10 cellular contexts compared by ENCODE assay signal in genomic region chr15:62495670-62496328, GRCh38.
DNase-seq lines count a peak whose midpoint lies in the region; ATAC-seq and TF ChIP-seq lines count a peak whose summit lies in the region.
"Had no signal": no experiment of that assay in that cellular context is flagged by ENCODE, and none has a peak within 500 bp of the region (broad histone marks: within the 10 kb centered on the region; RNA-seq: fewer than 3 reads in every experiment).

No MANE protein-coding gene starts in this region.

- no peak overlapping the region for H3K18ac ChIP-seq in mesendoderm (ENCODE audit: low read length)

- peaks cover 7% of the 10 kb centered on the region for H3K79me1 ChIP-seq in mesendoderm (ENCODE audit: low read length)

- H2BK15ac ChIP-seq in mesendoderm (replicated peaks; ENCODE audit: low read depth), result no peak overlapping the region

- no peak overlapping the region for H4K5ac ChIP-seq in mesendoderm (ENCODE audit: low read length)

- H3K36me3 ChIP-seq in duodenal mucosa (ENCODE audit: control insufficient read depth in 1 of 2, insufficient read depth in 2 of 2, low read length in 2 of 2) (no peaks in the 10 kb centered on the region), mesendoderm (ENCODE audit: control insufficient read depth, insufficient read depth, low read length) (no peaks in the 10 kb centered on the region), upper lobe of left lung (no peaks in the 10 kb centered on the region)

- no peak for TF ChIP-seq POLR2A in upper lobe of left lung (IDR thresholded peaks at IDR 0.05)

- no peak overlapping the region for H2BK120ac ChIP-seq in mesendoderm (ENCODE audit: low read depth, low read length)

- H3K4me3 ChIP-seq in duodenal mucosa (ENCODE audit: low read depth in 1 of 2, low read length in 2 of 2) (no peak overlapping the region), mesendoderm (ENCODE audit: low read length) (no peak overlapping the region), upper lobe of left lung (no peak overlapping the region)

- H2BK5ac ChIP-seq in mesendoderm (ENCODE audit: low read length), result no peak overlapping the region

- TF ChIP-seq EP300 in upper lobe of left lung (IDR thresholded peaks at IDR 0.05), result no peak

- TF ChIP-seq CTCF in upper lobe of left lung (IDR thresholded peaks at IDR 0.05), result no peak

- H3K4me1 ChIP-seq in duodenal mucosa (ENCODE audit: control insufficient read depth in 1 of 2, insufficient read depth in 2 of 2, low read length in 2 of 2), result peaks cover 12 to 13% of the 10 kb centered on the region in 2 donors
- H3K4me1 ChIP-seq in mesendoderm (ENCODE audit: control insufficient read depth, low read depth, low read length), result peaks cover 7% of the 10 kb centered on the region
- H3K4me1 ChIP-seq in upper lobe of left lung, result no peaks in the 10 kb centered on the region

- H3K27ac ChIP-seq in duodenal mucosa (ENCODE audit: low read depth, low read length) (peak overlapping the region; percentile 27), mesendoderm (ENCODE audit: low read depth, low read length) (no peak overlapping the region), upper lobe of left lung (no peak overlapping the region)

- H3K9ac ChIP-seq in duodenal mucosa (ENCODE audit: low read depth in 1 of 2, low read length in 2 of 2), result no peak overlapping the region
- no peak overlapping the region for H3K9ac ChIP-seq in mesendoderm (ENCODE audit: low read length)

- H3K9me3 Mint-ChIP-seq in activated T-helper 2 cell treated with anti-CD3 and anti-CD28 coated beads, Interferon-gamma antibody, Interleukin-2, Interleukin-4, amounts not matched to agents 10 μg/mL and 5 μg/mL and 100 μg/mL, durations not matched to agents 14 hours and 24 hours and 36 hours, result no peaks in the 10 kb centered on the region
- H3K9me3 Mint-ChIP-seq: activated T-cell treated with anti-CD3 and anti-CD28 coated beads, Interleukin-2, amount 50 U/mL, for 24 hours had no signal

- WGBS in mesendoderm (ENCODE audit: extremely low coverage, insufficient coverage, low lambda C conversion rate), result no CpG with 5 or more reads among the region's 5 CpGs
- 56 to 76% methylated on average over 5 of the region's 5 CpGs for WGBS in upper lobe of left lung, 2 donors

- no peaks in the 10 kb centered on the region for H3K27me3 Mint-ChIP-seq in activated T-helper 2 cell treated with anti-CD3 and anti-CD28 coated beads, Interferon-gamma antibody, Interleukin-2, Interleukin-4, amounts not matched to agents 10 μg/mL and 5 μg/mL and 100 μg/mL, durations not matched to agents 14 hours and 24 hours and 36 hours (ENCODE audit: low read depth)
- H3K27me3 Mint-ChIP-seq: activated T-cell treated with anti-CD3 and anti-CD28 coated beads, Interleukin-2, amount 50 U/mL, for 24 hours; progenitor cell of endocrine pancreas had no signal

- H3K9me3 ChIP-seq in duodenal mucosa (ENCODE audit: control insufficient read depth in 1 of 2, low read length in 2 of 2) (no peaks in the 10 kb centered on the region), upper lobe of left lung (no peaks in the 10 kb centered on the region)

- no peak overlapping the region for H3K56ac ChIP-seq in mesendoderm (ENCODE audit: low read length)

- no peak overlapping the region for H3K27ac Mint-ChIP-seq in activated T-helper 2 cell treated with anti-CD3 and anti-CD28 coated beads, Interferon-gamma antibody, Interleukin-2, Interleukin-4, amounts not matched to agents 10 μg/mL and 5 μg/mL and 100 μg/mL, durations not matched to agents 14 hours and 24 hours and 36 hours
- H3K27ac Mint-ChIP-seq: activated T-cell treated with anti-CD3 and anti-CD28 coated beads, Interleukin-2, amount 50 U/mL, for 24 hours had no signal

- no peak overlapping the region for H3K23ac ChIP-seq in mesendoderm (ENCODE audit: low read length)

- no peaks in the 10 kb centered on the region for H3K36me3 Mint-ChIP-seq in activated T-helper 2 cell treated with anti-CD3 and anti-CD28 coated beads, Interferon-gamma antibody, Interleukin-2, Interleukin-4, amounts not matched to agents 10 μg/mL and 5 μg/mL and 100 μg/mL, durations not matched to agents 14 hours and 24 hours and 36 hours (ENCODE audit: low read depth)

- no peaks in the 10 kb centered on the region for H3K79me2 ChIP-seq in mesendoderm (ENCODE audit: control insufficient read depth, insufficient read depth, low read length)

- DNase-seq in NCI-H146 (lab: John Stamatoyannopoulos, UW) (peak; percentile 24), mesendoderm (peak; percentile 35), upper lobe of left lung (no peak), COLO668 (lab: John Stamatoyannopoulos, UW; ENCODE audit: unreplicated experiment) (no peak), SHP77 (lab: John Stamatoyannopoulos, UW) (no peak), COLO829 (ENCODE audit: low spot score) (no peak)
- no peak for DNase-seq in activated T-helper 2 cell treated with anti-CD3 and anti-CD28 coated beads, Interferon-gamma antibody, Interleukin-2, Interleukin-4, amounts not matched to agents 10 μg/mL and 5 μg/mL and 100 μg/mL, durations not matched to agents 14 hours and 24 hours and 36 hours (ENCODE audit: low spot score)
- DNase-seq: activated T-cell treated with anti-CD3 and anti-CD28 coated beads, Interleukin-2, amount 50 U/mL, for 24 hours had no signal

- peak; percentile 64 to 91 for ATAC-seq in upper lobe of left lung (ENCODE audit: low FRiP score in 2 of 2)

- no peak overlapping the region for H3K4ac ChIP-seq in mesendoderm (ENCODE audit: low read depth, low read length)

- H2AK5ac ChIP-seq in mesendoderm (ENCODE audit: low read length), result no peak overlapping the region

- H3K4me2 ChIP-seq in mesendoderm (ENCODE audit: low read length), result no peak overlapping the region

- H3K4me3 Mint-ChIP-seq in activated T-helper 2 cell treated with anti-CD3 and anti-CD28 coated beads, Interferon-gamma antibody, Interleukin-2, Interleukin-4, amounts not matched to agents 10 μg/mL and 5 μg/mL and 100 μg/mL, durations not matched to agents 14 hours and 24 hours and 36 hours (ENCODE audit: low read depth), result no peak overlapping the region
- H3K4me3 Mint-ChIP-seq: activated T-cell treated with anti-CD3 and anti-CD28 coated beads, Interleukin-2, amount 50 U/mL, for 24 hours had no signal

- H4K8ac ChIP-seq in mesendoderm (ENCODE audit: low read depth, low read length), result no peak overlapping the region

- H3K27me3 ChIP-seq in duodenal mucosa (ENCODE audit: control insufficient read depth in 1 of 2, insufficient read depth in 2 of 2, low read length in 2 of 2) (no peaks in the 10 kb centered on the region), mesendoderm (ENCODE audit: insufficient read depth, low read length, poor library complexity) (no peaks in the 10 kb centered on the region), upper lobe of left lung (no peaks in the 10 kb centered on the region)

- no peaks in the 10 kb centered on the region for H3K4me1 Mint-ChIP-seq in activated T-helper 2 cell treated with anti-CD3 and anti-CD28 coated beads, Interferon-gamma antibody, Interleukin-2, Interleukin-4, amounts not matched to agents 10 μg/mL and 5 μg/mL and 100 μg/mL, durations not matched to agents 14 hours and 24 hours and 36 hours (ENCODE audit: low read depth)

- intact Hi-C loops in activated T-helper 2 cell treated with anti-CD3 and anti-CD28 coated beads, Interferon-gamma antibody, Interleukin-2, Interleukin-4, amounts not matched to agents 10 μg/mL and 5 μg/mL and 100 μg/mL, durations not matched to agents 14 hours and 24 hours and 36 hours (cut with micrococcal nuclease), result no loop called here

Comparison
In these comparisons a context has a peak if more than half of its experiments do, and no peak if none do; other contexts are left out.
1. DNase-seq: peak in NCI-H146 (single experiment) and mesendoderm (single experiment); none in upper lobe of left lung (0 of 2), COLO668 (single experiment), SHP77 (0 of 2), activated T-helper 2 cell treated with anti-CD3 and anti-CD28 coated beads, Interferon-gamma antibody, Interleukin-2, Interleukin-4, amounts not matched to agents 10 μg/mL and 5 μg/mL and 100 μg/mL, durations not matched to agents 14 hours and 24 hours and 36 hours (single experiment) and COLO829 (single experiment).